In the genomic region with DNA sequence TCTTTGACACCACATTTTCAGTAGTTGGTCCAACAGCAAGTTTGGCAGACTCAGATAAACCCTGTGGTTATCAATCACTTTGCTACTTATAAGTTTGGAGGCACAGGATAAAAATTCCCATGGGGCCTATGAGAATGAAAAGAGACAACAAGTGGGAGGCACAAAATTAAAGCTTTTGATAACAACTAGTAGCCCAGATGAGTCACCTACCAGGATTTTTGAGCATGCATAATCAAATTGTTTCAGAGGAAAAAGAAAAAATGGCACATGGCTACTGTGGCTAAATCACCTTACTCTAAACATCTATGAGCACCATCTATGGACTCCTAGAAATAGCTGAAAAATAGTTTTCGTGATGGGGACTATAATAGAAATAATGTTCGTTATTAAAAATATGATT, we compare ENCODE assay signal across 25 cellular contexts. TPM values are rescaled to one million over a fixed set of nuclear protein-coding genes. Genes with fewer than 3 reads are reported as not detected.
DNase-seq lines count a peak whose midpoint lies in the region; ATAC-seq and TF ChIP-seq lines count a peak whose summit lies in the region.
"Had no signal": no experiment of that assay in that cellular context is flagged by ENCODE, and none has a peak within 500 bp of the region (broad histone marks: within the 10 kb centered on the region; RNA-seq: fewer than 3 reads in every experiment).

No MANE protein-coding gene starts in this region.

- H3K4me1 ChIP-seq in GM23248 (ENCODE audit: insufficient read depth) (peaks cover 29% of the 10 kb centered on the region), RWPE2 (ENCODE audit: insufficient read depth, poor library complexity, severe bottlenecking) (peaks cover 41% of the 10 kb centered on the region), fibroblast of lung (ENCODE audit: control insufficient read depth, extremely low read depth, insufficient read depth, low read length) (no peaks in the 10 kb centered on the region), osteoblast (ENCODE audit: insufficient read depth, low read length) (peaks cover 26% of the 10 kb centered on the region)
- H3K4me1 ChIP-seq: Caco-2, pancreas, vagina had no signal

- H4K20me1 ChIP-seq in GM23248 (ENCODE audit: insufficient read depth) (no peaks in the 10 kb centered on the region), fibroblast of lung (ENCODE audit: control insufficient read depth, extremely low read depth, insufficient read depth, low read length) (no peaks in the 10 kb centered on the region), osteoblast (ENCODE audit: insufficient read depth, low read length) (no peaks in the 10 kb centered on the region)

- H3K27ac ChIP-seq in GM23248 (no peak overlapping the region), RWPE2 (ENCODE audit: poor library complexity, severe bottlenecking) (no peak overlapping the region), fibroblast of lung (ENCODE audit: insufficient read depth, low read length) (no peak overlapping the region), osteoblast (ENCODE audit: low read depth, low read length) (no peak overlapping the region)
- H3K27ac ChIP-seq: coronary artery, pancreas, vagina had no signal

- ATAC-seq in RWPE2 (ENCODE audit: low read depth) (peak; percentile 43; the same call in 2 of the 3 replicates), GM21723 (IDR thresholded peaks at IDR 0.05; ENCODE audit: unreplicated experiment) (no peak), esophagus mucosa (no peak)
- ATAC-seq: pancreas had no signal

- peaks cover 12% of the 10 kb centered on the region; the same call in 1 of the 2 replicates for H3F3A ChIP-seq in GM23248 (ENCODE audit: insufficient read depth)

- no peaks in the 10 kb centered on the region for H3K79me2 ChIP-seq in GM23248 (ENCODE audit: insufficient read depth)
- H3K79me2 ChIP-seq in fibroblast of lung (ENCODE audit: control insufficient read depth, insufficient read depth, low read length) = no peaks in the 10 kb centered on the region
- H3K79me2 ChIP-seq in osteoblast (ENCODE audit: insufficient read depth, low read length) = no peaks in the 10 kb centered on the region

- no peak overlapping the region for H3K4me3 ChIP-seq in GM23248
- H3K4me3 ChIP-seq in RWPE2 (ENCODE audit: severe bottlenecking) = no peak overlapping the region
- no peak overlapping the region for H3K4me3 ChIP-seq in fibroblast of lung (replicated peaks in 1 of 4; ENCODE audit: control extremely low read depth in 1 of 4, insufficient read depth in 1 of 4, low read depth in 3 of 4, low read length in 4 of 4)
- no peak overlapping the region for H3K4me3 ChIP-seq in osteoblast (ENCODE audit: insufficient read depth, low read length)
- H3K4me3 ChIP-seq: coronary artery, lung, pancreas, vagina had no signal

- H2AFZ ChIP-seq in GM23248 = no peak overlapping the region
- no peak overlapping the region for H2AFZ ChIP-seq in fibroblast of lung (ENCODE audit: low read length)
- no peak overlapping the region for H2AFZ ChIP-seq in osteoblast (ENCODE audit: low read length)

- no peak for TF ChIP-seq CTCF in RWPE2 (IDR thresholded peaks at IDR 0.05; ENCODE audit: poor library complexity, severe bottlenecking)
- TF ChIP-seq CTCF in fibroblast of lung (conservative IDR thresholded peaks at IDR 0.05 in 1 of 2, IDR thresholded peaks at IDR 0.05 in 1 of 2; ENCODE audit: low read depth in 1 of 2, low read length in 2 of 2) = no peak
- no peak for TF ChIP-seq CTCF in osteoblast (IDR thresholded peaks at IDR 0.05; ENCODE audit: extremely low read depth, low read depth, low read length)

- WGBS in GM23248 (ENCODE audit: low coverage in 1 of 2, low lambda C conversion rate in 2 of 2, missing lambda C conversion rate in 2 of 2), 2 experiments = 97% methylated on average over 2 of the region's 2 CpGs

- H3K9me2 ChIP-seq in GM23248 (ENCODE audit: insufficient read depth) = no peaks in the 10 kb centered on the region; the same call in 1 of the 2 replicates

- H3K9me3 ChIP-seq in GM23248 (ENCODE audit: low read depth) (no peaks in the 10 kb centered on the region), RWPE2 (ENCODE audit: severe bottlenecking) (no peaks in the 10 kb centered on the region), fibroblast of lung (ENCODE audit: control insufficient read depth, insufficient read depth, low read depth, low read length) (no peaks in the 10 kb centered on the region), osteoblast (ENCODE audit: low read depth, low read length) (no peaks in the 10 kb centered on the region)
- H3K9me3 ChIP-seq: Caco-2, pancreas, vagina had no signal

- no peak overlapping the region for H3K9ac ChIP-seq in GM23248
- no peak overlapping the region for H3K9ac ChIP-seq in fibroblast of lung (ENCODE audit: insufficient read depth, low read length)

- H3K36me3 ChIP-seq in GM23248 (ENCODE audit: low read depth) (no peaks in the 10 kb centered on the region), RWPE2 (ENCODE audit: low read depth) (no peaks in the 10 kb centered on the region), fibroblast of lung (ENCODE audit: control insufficient read depth, insufficient read depth, low read length) (no peaks in the 10 kb centered on the region), osteoblast (ENCODE audit: insufficient read depth, low read length) (no peaks in the 10 kb centered on the region)
- H3K36me3 ChIP-seq: pancreas, vagina had no signal

- H3K4me2 ChIP-seq in GM23248 (ENCODE audit: unreplicated experiment) (no peak overlapping the region), fibroblast of lung (ENCODE audit: extremely low read depth, insufficient read depth, low read length) (no peak overlapping the region), osteoblast (ENCODE audit: insufficient read depth, low read length) (no peak overlapping the region)

- H3K27me3 ChIP-seq in GM23248 (replicated peaks; ENCODE audit: insufficient read depth) (no peaks in the 10 kb centered on the region), RWPE2 (ENCODE audit: insufficient read depth, poor library complexity, severe bottlenecking) (no peaks in the 10 kb centered on the region), fibroblast of lung (ENCODE audit: control insufficient read depth, insufficient read depth, low read length) (no peaks in the 10 kb centered on the region), osteoblast (ENCODE audit: insufficient read depth, low read length) (no peaks in the 10 kb centered on the region)
- H3K27me3 ChIP-seq: pancreas, vagina had no signal

- in situ Hi-C loops in GM23248 (cut with MboI) = no loop called here

- peak; percentile 46 for DNase-seq in GM23248
- no peak for DNase-seq in RWPE2 (ENCODE audit: low spot score)
- peak; percentile 10 to 77 for DNase-seq in fibroblast of lung (ENCODE audit: low read depth in 2 of 2)
- DNase-seq in osteoblast (ENCODE audit: insufficient read length, low spot score, missing footprints) = peak; percentile 44
- no peak for DNase-seq in HPDE6-E6E7 (ENCODE audit: extremely low spot score)
- no peak for DNase-seq in activated CD4-positive, alpha-beta T cell treated with anti-CD3 and anti-CD28 coated beads for 1 hour
- DNase-seq: activated CD4-positive, alpha-beta T cell treated with anti-CD3 and anti-CD28 coated beads, Interleukin-2, amount 50 U/mL, for 1 hour; activated gamma-delta T cell treated with Interleukin-2 at 50 U/mL for 16 hours; AML-193; aorta; Caco-2; glutamatergic neuron; Karpas-422; naive B cell; NCI-H1417; NCI-H748 treated with DMSO at 0.1 percent for 48 hours; pancreas; small intestine; stimulated activated CD4-positive, alpha-beta T cell treated with anti-CD3 and anti-CD28 coated beads, Interleukin-4, amount 100 ng/mL, for 1 hour had no signal

RNA-seq across cellular contexts. Expression of a gene that starts 40.8 kb away (rescaled TPM):
- total RNA-seq in GM23248 (2014; rRNA removed; shearing (Covaris generic)) = not detected in 2 replicates
- polyA plus RNA-seq in GM23248 (2016; fragmentation: Nextera tagmentation; extraction: Ambion mirVana) (not detected in 2 replicates), fibroblast of lung (0.05 TPM in 1 of 2 replicates, not detected in the other)
- total RNA-seq in fibroblast of lung (1.0 and 1.5 TPM in 2 replicates), osteoblast (0.36 and 0.59 TPM in 2 replicates), esophagus mucosa (0.08 TPM)
- polyA plus RNA-seq in fibroblast of lung (2012) = 0.05 TPM in 1 of 2 replicates, not detected in the other
- polyA minus RNA-seq in fibroblast of lung (ENCODE audit: low replicate concordance) = not detected in 2 replicates
- total RNA-seq: endothelial cell of umbilical vein, vagina had no signal
- polyA plus RNA-seq: endothelial cell of umbilical vein had no signal

Comparison
In these comparisons a context has a peak if more than half of its experiments do, and no peak if none do; other contexts are left out.
1. DNase-seq: peak in GM23248 (single experiment), fibroblast of lung (2 of 2) and osteoblast (single experiment); none in RWPE2 (single experiment), HPDE6-E6E7 (single experiment) and activated CD4-positive, alpha-beta T cell treated with anti-CD3 and anti-CD28 coated beads for 1 hour (single experiment).